In the genomic region with DNA sequence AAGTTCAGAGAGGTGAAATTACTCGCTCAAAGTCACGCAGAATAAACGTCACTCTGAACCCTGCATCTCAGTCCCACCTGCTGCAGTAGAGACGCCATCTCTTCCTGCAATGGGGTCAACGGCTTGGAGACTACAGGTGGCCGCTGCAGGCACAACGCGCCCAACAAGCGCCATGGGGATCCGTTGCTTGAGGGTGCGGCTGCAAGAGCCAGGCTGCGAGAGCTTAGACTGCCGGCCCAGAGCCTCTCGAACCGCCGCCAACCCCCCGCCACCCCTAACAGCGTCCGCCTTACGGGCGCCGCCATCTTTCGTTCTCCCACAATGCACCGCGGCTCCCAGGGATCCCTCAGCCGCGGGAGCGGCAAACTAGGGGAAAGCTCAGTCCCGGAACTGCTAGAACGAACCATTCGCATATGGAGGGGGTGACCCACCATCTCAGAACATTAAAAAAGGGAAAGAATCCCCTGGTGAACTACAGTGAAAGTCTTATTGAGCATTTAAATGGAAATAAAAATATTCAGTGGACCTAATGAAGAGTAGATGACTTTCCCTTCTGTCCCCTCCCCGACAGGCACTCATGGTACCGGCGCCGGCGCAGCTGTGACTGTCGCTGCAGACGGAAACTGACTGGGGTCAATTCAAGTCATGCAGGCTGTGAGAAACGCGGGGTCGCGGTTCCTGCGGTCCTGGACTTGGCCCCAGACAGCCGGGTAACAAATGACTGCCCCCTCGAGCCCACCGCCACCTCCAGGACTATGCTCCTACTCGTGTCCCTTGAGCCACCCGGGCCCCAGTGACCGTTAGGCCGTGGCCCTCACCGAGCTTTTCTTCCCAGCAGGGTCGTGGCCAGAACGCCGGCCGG, we compare ENCODE assay signal across 8 cellular contexts. TPM values are rescaled to one million over a fixed set of nuclear protein-coding genes. Genes with fewer than 3 reads are reported as not detected.
DNase-seq lines count a peak whose midpoint lies in the region; ATAC-seq and TF ChIP-seq lines count a peak whose summit lies in the region.

TSS of gene MRPL46 (minus strand) at position 316 of the 862 bp plus-strand sequence. CDS start at position 305, 11 bp downstream.
TSS of gene MRPS11 (plus strand) at position 636 of the 862 bp plus-strand sequence. CDS start at position 646, 10 bp downstream.

- TF ChIP-seq CTCF in GM13977 (IDR thresholded peaks at IDR 0.05; ENCODE audit: extremely low read depth, insufficient read depth, missing control alignments) (no peak), adrenal gland (IDR thresholded peaks at IDR 0.05) (no peak), heart right ventricle (IDR thresholded peaks at IDR 0.05) (no peak), upper lobe of left lung (IDR thresholded peaks at IDR 0.05) (no peak)

- 0 to 1% (median 0%) methylated on average over 16 to 55 of the region's 55 CpGs for WGBS in adrenal gland, 4 donors
- 0 to 1% methylated on average over 55 of the region's 55 CpGs for WGBS in heart right ventricle, 2 donors
- 1% methylated on average over 10 to 38 of the region's 55 CpGs for WGBS in upper lobe of left lung, 2 donors

- peak; percentile 84 for DNase-seq in GM13977 (ENCODE audit: low spot score)
- DNase-seq in NCI-H1436 treated with DMSO at 0.1 percent for 48 hours (lab: John Stamatoyannopoulos, UW) = peak; percentile 88
- peak; percentile 76 to 90 (median 83) for DNase-seq in T-helper 1 cell
- peak; percentile 85 to 93 (median 90) for DNase-seq in adrenal gland
- DNase-seq in heart right ventricle = peak; percentile 90 to 92
- peak; percentile 95 for DNase-seq in posterior vena cava (ENCODE audit: low spot score)
- peak; percentile 84 to 93 for DNase-seq in upper lobe of left lung

- peaks cover 37 to 59% of the 10 kb centered on the region in 2 donors for H3K4me1 ChIP-seq in adrenal gland (replicated peaks in 1 of 2)
- H3K4me1 ChIP-seq in heart right ventricle = peaks cover 5 to 56% (median 30%) of the 10 kb centered on the region in 9 donors
- peaks cover 20 to 31% (median 26%) of the 10 kb centered on the region in 4 donors for H3K4me1 ChIP-seq in upper lobe of left lung

- intact Hi-C loops in adrenal gland (cut with DNase I) (no loop called here), heart right ventricle (cut with DNase I) (no loop called here), posterior vena cava (cut with DNase I) (no loop called here)

- no peaks in the 10 kb centered on the region for H3K27me3 ChIP-seq in adrenal gland
- H3K27me3 ChIP-seq in heart right ventricle = no peaks in the 10 kb centered on the region
- no peaks in the 10 kb centered on the region for H3K27me3 ChIP-seq in upper lobe of left lung

- peak; percentile 28 to 82 for TF ChIP-seq POLR2A in adrenal gland (IDR thresholded peaks at IDR 0.05)
- peak in 2 of 4 donors; percentile 47 to 54 for TF ChIP-seq POLR2A in upper lobe of left lung (IDR thresholded peaks at IDR 0.05)

- peak within 1 kb of the TSS; percentile 81 to 96 (median 92) for H3K27ac ChIP-seq in adrenal gland
- peak within 1 kb of the TSS; percentile 84 to 98 (median 95) for H3K27ac ChIP-seq in heart right ventricle
- H3K27ac ChIP-seq in upper lobe of left lung = peak within 1 kb of the TSS; percentile 89 to 96 (median 93)

- H3K36me3 ChIP-seq in adrenal gland (replicated peaks in 1 of 2) (peaks cover 0 to 23% of the 10 kb centered on the region in 2 donors), heart right ventricle (peaks cover 0 to 63% (median 16%) of the 10 kb centered on the region in 9 donors), upper lobe of left lung (peaks cover 7 to 35% (median 22%) of the 10 kb centered on the region in 4 donors)

- no peak for TF ChIP-seq EP300 in upper lobe of left lung (IDR thresholded peaks at IDR 0.05)

- H3K4me3 ChIP-seq in adrenal gland (peak within 1 kb of the TSS; percentile 73 to 89 (median 81)), heart right ventricle (peak within 1 kb of the TSS; percentile 76 to 94 (median 80)), upper lobe of left lung (peak within 1 kb of the TSS; percentile 71 to 94 (median 91))

- in situ Hi-C loops in GM13977 (cut with MboI; ENCODE audit: low pct_unique_long_range_greater_than_20kb, low sequenced_read_pairs, unreplicated experiment) = loop anchor here (10.0 kb wide), 1 partner anchor 157 kb away; the partner anchor contains the start of gene AEN

- ATAC-seq in HG02852 (IDR thresholded peaks at IDR 0.05; ENCODE audit: unreplicated experiment) (peak; percentile 77), heart right ventricle (peak; percentile 93 to 98 (median 97)), upper lobe of left lung (ENCODE audit: low FRiP score in 2 of 2) (peak; percentile 97 to 100)

- H3K9me3 ChIP-seq in adrenal gland (replicated peaks in 1 of 3) = no peaks in the 10 kb centered on the region
- H3K9me3 ChIP-seq in heart right ventricle = no peaks in the 10 kb centered on the region
- no peaks in the 10 kb centered on the region for H3K9me3 ChIP-seq in upper lobe of left lung

RNA-seq across cellular contexts. Expression of gene MRPL46, which starts in this region (rescaled TPM):
- 10 to 100 TPM; 35.6 to 95.0 (median 45.1) TPM for total RNA-seq in adrenal gland
- 100 to 1,000 TPM in 1 of 3 donors, 10 to 100 TPM in 2; 31.7 to 103 (median 36.7) TPM for polyA plus RNA-seq in adrenal gland
- total RNA-seq in heart right ventricle = 100 to 1,000 TPM in 2 of 10 donors, 10 to 100 TPM in 8; 63.4 to 108 (median 81.5) TPM
- 10 to 100 TPM; 36.4 to 79.8 TPM for polyA plus RNA-seq in heart right ventricle
- 10 to 100 TPM; 16.2 to 16.4 TPM for total RNA-seq in posterior vena cava
- total RNA-seq in upper lobe of left lung = 10 to 100 TPM in 5 of 6 donors, 1 to 10 TPM in 1; 8.7 to 23.1 (median 17.6) TPM

RNA-seq across cellular contexts. Expression of gene MRPS11, which starts in this region (rescaled TPM):
- total RNA-seq in adrenal gland (100 to 1,000 TPM in 1 of 8 donors, 10 to 100 TPM in 7; 47.7 to 105 (median 53.5) TPM), heart right ventricle (10 to 100 TPM; 53.3 to 72.6 (median 64.7) TPM), posterior vena cava (10 to 100 TPM; 24.2 to 32.9 TPM), upper lobe of left lung (10 to 100 TPM; 12.9 to 53.4 (median 34.7) TPM)
- polyA plus RNA-seq in adrenal gland (100 to 1,000 TPM in 1 of 3 donors, 10 to 100 TPM in 2; 41.3 to 121 (median 61.9) TPM), heart right ventricle (10 to 100 TPM; 47.5 to 95.0 TPM)

Comparison
In these comparisons a context has a peak if more than half of its experiments do, and no peak if none do; other contexts are left out.
1. Peak in every context shown above with its lines: DNase-seq, ATAC-seq, H3K4me3 ChIP-seq and H3K27ac ChIP-seq.